Comparison of ENCODE assay signal across 2 cellular contexts in genomic region chr6:3423439-3424184, GRCh38.
TF ChIP-seq lines count a peak whose summit lies in the region.

No MANE protein-coding gene starts in this region.

TF ChIP-seq in A549, 52 proteins besides CTCF, POLR2A, EP300 and RAD21:
- TF ChIP-seq RFX5 (IDR thresholded peaks at IDR 0.05) (no peak), ZSCAN20 (CRISPR knock-in tag; IDR thresholded peaks at IDR 0.05) (no peak), ZFP36 (IDR thresholded peaks at IDR 0.05; ENCODE audit: borderline replicate concordance, partially characterized antibody) (no peak), KDM1A (IDR thresholded peaks at IDR 0.05; ENCODE audit: low read depth) (no peak), REST (IDR thresholded peaks at IDR 0.05) (no peak), CBX2 (IDR thresholded peaks at IDR 0.05; ENCODE audit: borderline replicate concordance, low read depth) (no peak), ZNF302 (CRISPR knock-in tag; IDR thresholded peaks at IDR 0.05) (no peak), RCOR1 (IDR thresholded peaks at IDR 0.05; ENCODE audit: low read depth, low read length) (no peak), E2F6 (IDR thresholded peaks at IDR 0.05; ENCODE audit: borderline replicate concordance, low read depth) (no peak), PHF8 (IDR thresholded peaks at IDR 0.05; ENCODE audit: borderline replicate concordance, low read depth) (no peak), SREBF2 (IDR thresholded peaks at IDR 0.05) (no peak), HOXB13 (CRISPR knock-in tag; IDR thresholded peaks at IDR 0.05; ENCODE audit: low read depth) (no peak), HES2 (IDR thresholded peaks at IDR 0.05) (no peak), FOXS1 (CRISPR knock-in tag; IDR thresholded peaks at IDR 0.05) (no peak), HOXA7 (CRISPR knock-in tag; IDR thresholded peaks at IDR 0.05) (no peak), BCL3 (IDR thresholded peaks at IDR 0.05) (no peak), HDAC2 (IDR thresholded peaks at IDR 0.05) (no peak)

TF ChIP-seq in H1, 55 proteins besides CTCF, POLR2A, EP300 and RAD21:
- TF ChIP-seq CTBP2 (IDR thresholded peaks at IDR 0.05; ENCODE audit: borderline replicate concordance, insufficient read depth, insufficient read length, low read length) (peak; percentile 68), TBP (IDR thresholded peaks at IDR 0.05; ENCODE audit: low read depth, low read length) (no peak), TEAD4 (IDR thresholded peaks at IDR 0.05; ENCODE audit: low read depth, low read length) (peak; percentile 62)
